Comparison of ENCODE assay signal across 29 cellular contexts in genomic region chr1:26053718-26054572, GRCh38. TPM values are rescaled to one million over a fixed set of nuclear protein-coding genes. Genes with fewer than 3 reads are reported as not detected.
DNase-seq lines count a peak whose midpoint lies in the region; ATAC-seq and TF ChIP-seq lines count a peak whose summit lies in the region.
"Had no signal": no experiment of that assay in that cellular context is flagged by ENCODE, and none has a peak within 500 bp of the region (broad histone marks: within the 10 kb centered on the region; RNA-seq: fewer than 3 reads in every experiment).

No MANE protein-coding gene starts in this region.

- H3K4me2 ChIP-seq in GM23338 = no peak overlapping the region
- peak overlapping the region; percentile 55 for H3K4me2 ChIP-seq in hepatocyte
- no peak overlapping the region for H3K4me2 ChIP-seq in GM23248 (ENCODE audit: unreplicated experiment)

- intact Hi-C loops in psoas muscle (cut with DNase I) (no loop called here), posterior vena cava (cut with DNase I) (no loop called here)

- H3K27me3 Mint-ChIP-seq in GM23338 (ENCODE audit: insufficient read depth, low read depth, poor library complexity) = peaks cover 6% of the 10 kb centered on the region

- H3K79me2 ChIP-seq in GM23338 (replicated peaks; ENCODE audit: insufficient read depth) (no peaks in the 10 kb centered on the region), hepatocyte (no peaks in the 10 kb centered on the region), GM23248 (ENCODE audit: insufficient read depth) (no peaks in the 10 kb centered on the region)

- no peaks in the 10 kb centered on the region for H3K9me3 Mint-ChIP-seq in GM23338
- no peaks in the 10 kb centered on the region for H3K9me3 Mint-ChIP-seq in activated naive CD4-positive, alpha-beta T cell treated with anti-CD3 and anti-CD28 coated beads, Interleukin-2, amount 50 U/mL, for 72 hours
- H3K9me3 Mint-ChIP-seq: activated naive CD4-positive, alpha-beta T cell treated with anti-CD3 and anti-CD28 coated beads, Interleukin-2, amount 50 U/mL, for 24 hours; dendritic cell treated with granulocyte-macrophage colony-stimulating factor and Interleukin-4, amounts not matched to agents 40 ng/mL and 50 ng/mL, for 4 days; memory B cell had no signal

- no peaks in the 10 kb centered on the region for H3K36me3 Mint-ChIP-seq in GM23338 (ENCODE audit: low read depth)
- H3K36me3 Mint-ChIP-seq in activated naive CD4-positive, alpha-beta T cell treated with anti-CD3 and anti-CD28 coated beads, Interleukin-2, amount 50 U/mL, for 72 hours = no peaks in the 10 kb centered on the region
- H3K36me3 Mint-ChIP-seq: activated naive CD4-positive, alpha-beta T cell treated with anti-CD3 and anti-CD28 coated beads, Interleukin-2, amount 50 U/mL, for 24 hours; CD14-positive monocyte; memory B cell had no signal

- peak overlapping the region; percentile 63; the same call in 1 of the 2 replicates for H2AFZ ChIP-seq in GM23338
- H2AFZ ChIP-seq in hepatocyte = no peak overlapping the region
- H2AFZ ChIP-seq in GM23248 = no peak overlapping the region

- ATAC-seq in GM23338 (peak; percentile 85), psoas muscle (peak in 1 of 4 donors; percentile 1)
- no peak for ATAC-seq in activated naive CD4-positive, alpha-beta T cell treated with anti-CD3 and anti-CD28 coated beads, Interleukin-2, amount 50 U/mL, for 72 hours

- 42% methylated on average over 17 of the region's 17 CpGs for WGBS in hepatocyte (ENCODE audit: low lambda C conversion rate, missing lambda C conversion rate)
- 41 to 45% (median 42%) methylated on average over 17 of the region's 17 CpGs for WGBS in psoas muscle, 3 donors
- 49 to 52% methylated on average over 17 of the region's 17 CpGs for WGBS in GM23248 (ENCODE audit: low coverage in 1 of 2, low lambda C conversion rate in 2 of 2, missing lambda C conversion rate in 2 of 2), 2 experiments

- peak in 1 of 2 experiments; percentile 34; a peak in 1 of 4 replicates for TF ChIP-seq CTCF in GM23338 (conservative IDR thresholded peaks at IDR 0.05; ENCODE audit: low read depth in 2 of 2)
- no peak for TF ChIP-seq CTCF in hepatocyte (IDR thresholded peaks at IDR 0.05; ENCODE audit: poor library complexity)
- no peak for TF ChIP-seq CTCF in psoas muscle (IDR thresholded peaks at IDR 0.05)

- no peaks in the 10 kb centered on the region for H3K4me1 ChIP-seq in GM23338 (ENCODE audit: insufficient read depth)
- peaks cover 10% of the 10 kb centered on the region for H3K4me1 ChIP-seq in hepatocyte (ENCODE audit: insufficient read depth)
- H3K4me1 ChIP-seq in psoas muscle = peaks cover 27% of the 10 kb centered on the region
- no peaks in the 10 kb centered on the region for H3K4me1 ChIP-seq in GM23248 (ENCODE audit: insufficient read depth)
- H3K4me1 ChIP-seq: testis had no signal

- H3K27ac Mint-ChIP-seq in GM23338 = no peak overlapping the region
- peak overlapping the region in 1 of 2 donors; percentile 14 for H3K27ac Mint-ChIP-seq in activated naive CD4-positive, alpha-beta T cell treated with anti-CD3 and anti-CD28 coated beads, Interleukin-2, amount 50 U/mL, for 72 hours
- H3K27ac Mint-ChIP-seq: activated naive CD4-positive, alpha-beta T cell treated with anti-CD3 and anti-CD28 coated beads, Interleukin-2, amount 50 U/mL, for 24 hours; dendritic cell treated with granulocyte-macrophage colony-stimulating factor and Interleukin-4, amounts not matched to agents 40 ng/mL and 50 ng/mL, for 4 days; memory B cell had no signal

- H3F3A ChIP-seq in GM23338 (replicated peaks; ENCODE audit: low read depth) (no peaks in the 10 kb centered on the region), GM23248 (ENCODE audit: insufficient read depth) (no peaks in the 10 kb centered on the region)

- no peak overlapping the region for H3K4me3 Mint-ChIP-seq in GM23338
- H3K4me3 Mint-ChIP-seq: activated naive CD4-positive, alpha-beta T cell treated with anti-CD3 and anti-CD28 coated beads, Interleukin-2, amount 50 U/mL, for 24 hours; CD14-positive monocyte; dendritic cell treated with granulocyte-macrophage colony-stimulating factor and Interleukin-4, amounts not matched to agents 40 ng/mL and 50 ng/mL, for 4 days; memory B cell had no signal

- H3K36me3 ChIP-seq in GM23338 (ENCODE audit: insufficient read depth) (no peaks in the 10 kb centered on the region), hepatocyte (replicated peaks; ENCODE audit: insufficient read depth, low read depth) (no peaks in the 10 kb centered on the region), psoas muscle (ENCODE audit: insufficient read depth in 1 of 2, low read depth in 1 of 2) (peaks cover 10 to 83% of the 10 kb centered on the region in 2 donors), GM23248 (ENCODE audit: low read depth) (no peaks in the 10 kb centered on the region)

- peaks cover 19% of the 10 kb centered on the region for H3K27me3 ChIP-seq in GM23338 (ENCODE audit: insufficient read depth)
- H3K27me3 ChIP-seq in hepatocyte = peaks cover 3% of the 10 kb centered on the region
- H3K27me3 ChIP-seq in psoas muscle (ENCODE audit: insufficient read depth in 3 of 3, low read length in 2 of 3) = no peaks in the 10 kb centered on the region
- peaks cover 44% of the 10 kb centered on the region for H3K27me3 ChIP-seq in GM23248 (replicated peaks; ENCODE audit: insufficient read depth)
- H3K27me3 ChIP-seq: testis had no signal

- H3K27ac ChIP-seq in GM23338 (ENCODE audit: low read depth) (no peak overlapping the region), hepatocyte (peak overlapping the region; percentile 73), psoas muscle (peak overlapping the region; percentile 88), GM23248 (no peak overlapping the region)
- H3K27ac ChIP-seq: cardiac muscle cell, SK-N-MC, testis had no signal

- peaks cover 2% of the 10 kb centered on the region; the same call in 1 of the 3 replicates for H3K4me1 Mint-ChIP-seq in GM23338
- H3K4me1 Mint-ChIP-seq: activated naive CD4-positive, alpha-beta T cell treated with anti-CD3 and anti-CD28 coated beads, Interleukin-2, amount 50 U/mL, for 24 hours; memory B cell had no signal

- H3K9me2 ChIP-seq in GM23338 (ENCODE audit: insufficient read depth) (no peaks in the 10 kb centered on the region), hepatocyte (replicated peaks; ENCODE audit: insufficient read depth) (no peaks in the 10 kb centered on the region), GM23248 (ENCODE audit: insufficient read depth) (no peaks in the 10 kb centered on the region)

- no peaks in the 10 kb centered on the region for H3K9me3 ChIP-seq in hepatocyte (ENCODE audit: low read depth)
- no peaks in the 10 kb centered on the region for H3K9me3 ChIP-seq in psoas muscle
- H3K9me3 ChIP-seq in GM23248 (ENCODE audit: low read depth) = no peaks in the 10 kb centered on the region
- H3K9me3 ChIP-seq: testis had no signal

- H4K20me1 ChIP-seq in GM23338 (replicated peaks; ENCODE audit: insufficient read depth) = no peaks in the 10 kb centered on the region
- H4K20me1 ChIP-seq in hepatocyte (ENCODE audit: insufficient read depth, poor library complexity, severe bottlenecking) = no peaks in the 10 kb centered on the region
- H4K20me1 ChIP-seq in GM23248 (ENCODE audit: insufficient read depth) = no peaks in the 10 kb centered on the region

- H3K4me3 ChIP-seq in GM23338 (no peak overlapping the region), hepatocyte (no peak overlapping the region), psoas muscle (no peak overlapping the region), GM23248 (no peak overlapping the region)
- H3K4me3 ChIP-seq: cardiac muscle cell, SK-N-MC, testis had no signal

- DNase-seq in GM23338 (ENCODE audit: low spot score) (peak; percentile 32), MV-4-11 (lab: John Stamatoyannopoulos, UW) (peak; percentile 73), hepatocyte (ENCODE audit: low spot score) (peak; percentile 40), psoas muscle (peak in 1 of 2 donors; percentile 69), GM23248 (no peak), posterior vena cava (ENCODE audit: low spot score) (no peak)
- no peak for DNase-seq in activated naive CD4-positive, alpha-beta T cell treated with anti-CD3 and anti-CD28 coated beads, Interleukin-2, amount 50 U/mL, for 72 hours (ENCODE audit: low spot score in 2 of 2)
- DNase-seq: anterior cingulate cortex; KG1; kidney glomerular epithelial cell; NCI-H1694 treated with DMSO at 0.1 percent for 48 hours; NCI-H69; nucleus accumbens; RPMI8226; stimulated activated CD4-positive, alpha-beta T cell treated with anti-CD3 and anti-CD28 coated beads, Interleukin-12 subunit alpha, Interleukin-12 subunit beta, amount 100 ng/mL, for 4 hours; stimulated activated CD4-positive, alpha-beta T cell treated with anti-CD3 and anti-CD28 coated beads, Interleukin-4, amount 100 ng/mL, for 4 hours; stimulated activated naive CD4-positive, alpha-beta T cell; T-helper 2 cell; testis had no signal

- H3K9ac ChIP-seq in GM23248 = no peak overlapping the region

- in situ Hi-C loops in GM23248 (cut with MboI) = no loop called here

RNA-seq across cellular contexts. Expression of gene SLC30A2, which starts 8.0 kb away (rescaled TPM):
- 0.07 TPM in 1 of 2 replicates, not detected in the other for total RNA-seq in GM23338 (2014; rRNA removed; shearing (Covaris generic))
- not detected in 2 replicates for polyA plus RNA-seq in GM23338 (2016; fragmentation: Nextera tagmentation; extraction: Ambion mirVana)
- total RNA-seq in hepatocyte = 1.8 and 6.6 TPM in 2 replicates
- 4.5 and 4.8 TPM in 2 replicates for polyA plus RNA-seq in hepatocyte
- total RNA-seq in psoas muscle = 1 to 10 TPM in 3 of 4 donors, under 1 TPM in 1; 0.32 to 7.8 (median 4.2) TPM
- polyA plus RNA-seq in psoas muscle = 1 to 10 TPM in 1 of 3 donors, under 1 TPM in 2; 0.21 to 1.2 (median 0.70) TPM
- total RNA-seq in activated naive CD4-positive, alpha-beta T cell treated with anti-CD3 and anti-CD28 coated beads, Interleukin-2, amount 50 U/mL, for 72 hours = not detected
- not detected in 2 replicates for total RNA-seq in GM23248 (2014; rRNA removed; shearing (Covaris generic))
- 0.14 TPM in 1 of 2 replicates, not detected in the other for polyA plus RNA-seq in GM23248 (2016; fragmentation: Nextera tagmentation; extraction: Ambion mirVana)
- total RNA-seq in posterior vena cava = not detected
- total RNA-seq: Daoy, glomerular endothelial cell had no signal
- polyA plus RNA-seq: AG04450, CD14-positive monocyte had no signal

RNA-seq across cellular contexts. Expression of gene TRIM63, which starts 13.5 kb away (rescaled TPM):
- 0.17 TPM in 1 of 2 replicates, not detected in the other for total RNA-seq in GM23338 (2014; rRNA removed; shearing (Covaris generic))
- not detected in 2 replicates for polyA plus RNA-seq in GM23338 (2016; fragmentation: Nextera tagmentation; extraction: Ambion mirVana)
- 2.9 and 5.7 TPM in 2 replicates for total RNA-seq in hepatocyte
- polyA plus RNA-seq in hepatocyte = 8.2 and 9.5 TPM in 2 replicates
- 1,000 to 10,000 TPM in 1 of 4 donors, 100 to 1,000 TPM in 2, 10 to 100 TPM in 1; 74.2 to 2,937 (median 350) TPM for total RNA-seq in psoas muscle
- 1,000 to 10,000 TPM in 2 of 3 donors, 100 to 1,000 TPM in 1; 369 to 2,799 (median 1,951) TPM for polyA plus RNA-seq in psoas muscle
- total RNA-seq in activated naive CD4-positive, alpha-beta T cell treated with anti-CD3 and anti-CD28 coated beads, Interleukin-2, amount 50 U/mL, for 72 hours = under 1 TPM in 1 of 2 donors, not detected in 1; 0.31 TPM
- not detected in 2 replicates for total RNA-seq in GM23248 (2014; rRNA removed; shearing (Covaris generic))
- not detected in 2 replicates for polyA plus RNA-seq in GM23248 (2016; fragmentation: Nextera tagmentation; extraction: Ambion mirVana)
- total RNA-seq in posterior vena cava = 1 to 10 TPM in 1 of 2 donors, under 1 TPM in 1; 0.29 to 1.2 TPM
- total RNA-seq: Daoy, glomerular endothelial cell, renal cortical epithelial cell had no signal
- polyA plus RNA-seq: AG04450, CD14-positive monocyte had no signal

RNA-seq across cellular contexts. Expression of gene EXTL1, which starts 32.4 kb away (rescaled TPM):
- 0.35 and 1.2 TPM in 2 replicates for total RNA-seq in GM23338 (2014; rRNA removed; shearing (Covaris generic))
- polyA plus RNA-seq in GM23338 (2016; fragmentation: Nextera tagmentation; extraction: Ambion mirVana) = 0.21 and 0.37 TPM in 2 replicates
- 0.17 and 0.84 TPM in 2 replicates for total RNA-seq in hepatocyte
- 1.3 and 1.6 TPM in 2 replicates for polyA plus RNA-seq in hepatocyte
- total RNA-seq in psoas muscle = 1 to 10 TPM in 3 of 4 donors, under 1 TPM in 1; 0.39 to 4.6 (median 2.1) TPM
- polyA plus RNA-seq in psoas muscle = 1 to 10 TPM in 1 of 3 donors, under 1 TPM in 2; 0.61 to 1.1 (median 0.90) TPM
- not detected for total RNA-seq in activated naive CD4-positive, alpha-beta T cell treated with anti-CD3 and anti-CD28 coated beads, Interleukin-2, amount 50 U/mL, for 72 hours
- 3.4 and 5.5 TPM in 2 replicates for total RNA-seq in GM23248 (2014; rRNA removed; shearing (Covaris generic))
- 5.9 and 6.4 TPM in 2 replicates for polyA plus RNA-seq in GM23248 (2016; fragmentation: Nextera tagmentation; extraction: Ambion mirVana)
- 1 to 10 TPM in 1 of 2 donors, not detected in 1; 1.7 TPM for total RNA-seq in posterior vena cava
- polyA plus RNA-seq: CD14-positive monocyte had no signal

RNA-seq across cellular contexts. Expression of gene PAFAH2, which starts 56.1 kb away (rescaled TPM):
- 7.7 and 10.3 TPM in 2 replicates for total RNA-seq in GM23338 (2014; rRNA removed; shearing (Covaris generic))
- polyA plus RNA-seq in GM23338 (2016; fragmentation: Nextera tagmentation; extraction: Ambion mirVana) = 5.7 TPM in 2 replicates
- total RNA-seq in hepatocyte = 19.6 and 24.6 TPM in 2 replicates
- 22.7 TPM in 2 replicates for polyA plus RNA-seq in hepatocyte
- 10 to 100 TPM in 3 of 4 donors, 1 to 10 TPM in 1; 5.5 to 15.8 (median 13.3) TPM for total RNA-seq in psoas muscle
- polyA plus RNA-seq in psoas muscle = 10 to 100 TPM in 1 of 3 donors, 1 to 10 TPM in 2; 5.1 to 30.1 (median 8.8) TPM
- total RNA-seq in activated naive CD4-positive, alpha-beta T cell treated with anti-CD3 and anti-CD28 coated beads, Interleukin-2, amount 50 U/mL, for 72 hours = 1 to 10 TPM; 8.7 to 9.5 TPM
- 10.7 and 11.9 TPM in 2 replicates for total RNA-seq in GM23248 (2014; rRNA removed; shearing (Covaris generic))
- 9.5 and 10.0 TPM in 2 replicates for polyA plus RNA-seq in GM23248 (2016; fragmentation: Nextera tagmentation; extraction: Ambion mirVana)
- 1 to 10 TPM; 7.2 to 7.7 TPM for total RNA-seq in posterior vena cava

RNA-seq across cellular contexts. Expression of gene PDIK1L, which starts 57.7 kb away (rescaled TPM):
- 3.0 and 4.3 TPM in 2 replicates for total RNA-seq in GM23338 (2014; rRNA removed; shearing (Covaris generic))
- 1.2 and 1.6 TPM in 2 replicates for polyA plus RNA-seq in GM23338 (2016; fragmentation: Nextera tagmentation; extraction: Ambion mirVana)
- total RNA-seq in hepatocyte = 12.5 and 16.8 TPM in 2 replicates
- 2.6 and 4.4 TPM in 2 replicates for polyA plus RNA-seq in hepatocyte
- 1 to 10 TPM; 3.1 to 7.0 (median 5.3) TPM for total RNA-seq in psoas muscle
- polyA plus RNA-seq in psoas muscle = 1 to 10 TPM; 1.4 to 5.8 (median 2.4) TPM
- 10 to 100 TPM; 12.9 to 22.6 TPM for total RNA-seq in activated naive CD4-positive, alpha-beta T cell treated with anti-CD3 and anti-CD28 coated beads, Interleukin-2, amount 50 U/mL, for 72 hours
- total RNA-seq in GM23248 (2014; rRNA removed; shearing (Covaris generic)) = 6.6 and 6.8 TPM in 2 replicates
- 2.9 and 3.5 TPM in 2 replicates for polyA plus RNA-seq in GM23248 (2016; fragmentation: Nextera tagmentation; extraction: Ambion mirVana)
- total RNA-seq in posterior vena cava = 1 to 10 TPM; 8.1 to 8.4 TPM

Comparison
In these comparisons a context has a peak if more than half of its experiments do, and no peak if none do; other contexts are left out.
1. DNase-seq: peak in GM23338 (single experiment), MV-4-11 (single experiment) and hepatocyte (single experiment); none in activated naive CD4-positive, alpha-beta T cell treated with anti-CD3 and anti-CD28 coated beads, Interleukin-2, amount 50 U/mL, for 72 hours (0 of 2), GM23248 (single experiment) and posterior vena cava (single experiment).
2. H3K27ac ChIP-seq: peak in hepatocyte (single experiment) and psoas muscle (single experiment); none in GM23338 (single experiment) and GM23248 (single experiment).
3. RNA of gene TRIM63, which starts 13.5 kb away (total RNA-seq): 74.2 to 2,937 TPM in psoas muscle; 2.9 to 5.7 TPM in hepatocyte, 0.29 to 1.2 TPM in posterior vena cava, 0.31 TPM in activated naive CD4-positive, alpha-beta T cell treated with anti-CD3 and anti-CD28 coated beads, Interleukin-2, amount 50 U/mL, for 72 hours, 0.17 TPM in GM23338 and not detected in GM23248; every median in the first group is over 10 times any median in the second.